Comparison of ENCODE assay signal across 8 cellular contexts in genomic region chr16:424033-424622, GRCh38. TPM values are rescaled to one million over a fixed set of nuclear protein-coding genes. Genes with fewer than 3 reads are reported as not detected.
A peak's percentile ranks its signal among the peaks of the same experiment; 100 is the strongest.
DNase-seq lines count a peak whose midpoint lies in the region; ATAC-seq lines count a peak whose summit lies in the region.

No MANE protein-coding gene starts in this region.

- peak overlapping the region; percentile 99 for H3K4me2 ChIP-seq in BLaER1

- H3K9ac ChIP-seq in BLaER1 (no peak overlapping the region), HUES6 (ENCODE audit: low read length) (no peak overlapping the region)

- H4K20me1 ChIP-seq in BLaER1 = peaks cover 35% of the 10 kb centered on the region

- H3K27me3 ChIP-seq in BLaER1 = peaks cover 20% of the 10 kb centered on the region
- peaks cover 35% of the 10 kb centered on the region for H3K27me3 ChIP-seq in HUES6 (ENCODE audit: control insufficient read depth, insufficient read depth, low read length)

- peak overlapping the region; percentile 66 for H3K4me3 Mint-ChIP-seq in activated naive CD8-positive, alpha-beta T cell treated with anti-CD3 and anti-CD28 coated beads, Interleukin-2, amount 50 U/mL, for 24 hours

- no peak overlapping the region for H3K27ac Mint-ChIP-seq in activated naive CD8-positive, alpha-beta T cell treated with anti-CD3 and anti-CD28 coated beads, Interleukin-2, amount 50 U/mL, for 24 hours

- H3K27me3 Mint-ChIP-seq in activated naive CD8-positive, alpha-beta T cell treated with anti-CD3 and anti-CD28 coated beads, Interleukin-2, amount 50 U/mL, for 24 hours = peaks cover 14% of the 10 kb centered on the region

- H3K36me3 Mint-ChIP-seq in activated naive CD8-positive, alpha-beta T cell treated with anti-CD3 and anti-CD28 coated beads, Interleukin-2, amount 50 U/mL, for 24 hours (ENCODE audit: low read depth) = peaks cover 8% of the 10 kb centered on the region

- H3K9me3 ChIP-seq in BLaER1 (no peaks in the 10 kb centered on the region), HUES6 (ENCODE audit: control insufficient read depth, insufficient read depth, low read depth, low read length) (no peaks in the 10 kb centered on the region)

- H3K4me3 ChIP-seq in BLaER1 (peak overlapping the region; percentile 99), HUES6 (ENCODE audit: low read depth, low read length) (peak overlapping the region; percentile 85)

- no peak for DNase-seq in activated naive CD8-positive, alpha-beta T cell treated with anti-CD3 and anti-CD28 coated beads, Interleukin-2, amount 50 U/mL, for 24 hours
- DNase-seq in Right ventricle myocardium superior = no peak
- peak; percentile 80 for DNase-seq in posterior vena cava (ENCODE audit: low spot score)
- DNase-seq in stimulated activated CD4-positive, alpha-beta T cell treated with anti-CD3 and anti-CD28 coated beads, Interleukin-4, amount 100 ng/mL, for 24 hours = no peak

- peaks cover 27% of the 10 kb centered on the region for H3K4me1 Mint-ChIP-seq in activated naive CD8-positive, alpha-beta T cell treated with anti-CD3 and anti-CD28 coated beads, Interleukin-2, amount 50 U/mL, for 24 hours

- H3K36me3 ChIP-seq in BLaER1 (peaks cover 11% of the 10 kb centered on the region; the same call in 1 of the 2 replicates), HUES6 (ENCODE audit: control insufficient read depth, insufficient read depth, low read length) (no peaks in the 10 kb centered on the region)

- H3K27ac ChIP-seq in BLaER1 = no peak overlapping the region
- no peak overlapping the region for H3K27ac ChIP-seq in HUES6 (ENCODE audit: low read depth, low read length)

- intact Hi-C loops in Right ventricle myocardium superior (cut with DNase I) = loop anchor here (10.0 kb wide), 1 partner anchor 101 kb away; the partner anchor contains the start of gene CAPN15
- intact Hi-C loops in posterior vena cava (cut with DNase I) = no loop called here

- no peaks in the 10 kb centered on the region for H3K9me3 Mint-ChIP-seq in activated naive CD8-positive, alpha-beta T cell treated with anti-CD3 and anti-CD28 coated beads, Interleukin-2, amount 50 U/mL, for 24 hours

- no peak for ATAC-seq in activated naive CD8-positive, alpha-beta T cell treated with anti-CD3 and anti-CD28 coated beads, Interleukin-2, amount 50 U/mL, for 24 hours
- ATAC-seq in Right ventricle myocardium superior (ENCODE audit: poor library complexity) (peak; percentile 83), HG02798 (IDR thresholded peaks at IDR 0.05; ENCODE audit: poor library complexity, unreplicated experiment) (no peak), HG03571 (IDR thresholded peaks at IDR 0.05; ENCODE audit: unreplicated experiment) (no peak)

- peaks cover 38% of the 10 kb centered on the region for H3K4me1 ChIP-seq in BLaER1
- H3K4me1 ChIP-seq in HUES6 (ENCODE audit: control insufficient read depth, insufficient read depth, low read length) = peaks cover 13% of the 10 kb centered on the region

RNA-seq across cellular contexts. Expression of gene RAB11FIP3, which starts 1.3 kb away (rescaled TPM):
- total RNA-seq in Right ventricle myocardium superior (25.4 TPM), posterior vena cava (10 to 100 TPM; 40.1 to 45.2 TPM)

RNA-seq across cellular contexts. Expression of gene DECR2, which starts 22.4 kb away (rescaled TPM):
- total RNA-seq in Right ventricle myocardium superior (9.1 TPM), posterior vena cava (10 to 100 TPM; 11.2 to 12.9 TPM)

RNA-seq across cellular contexts. Expression of gene NME4, which starts 27.1 kb away (rescaled TPM):
- 81.6 TPM for total RNA-seq in Right ventricle myocardium superior
- 100 to 1,000 TPM in 1 of 2 donors, 10 to 100 TPM in 1; 70.7 to 108 TPM for total RNA-seq in posterior vena cava

RNA-seq across cellular contexts. Expression of gene PGAP6, which starts 42.4 kb away (rescaled TPM):
- 28.1 TPM for total RNA-seq in Right ventricle myocardium superior
- total RNA-seq in posterior vena cava = 10 to 100 TPM; 24.7 to 28.9 TPM

RNA-seq across cellular contexts. Expression of gene MRPL28, which starts 53.8 kb away (rescaled TPM):
- 79.6 TPM for total RNA-seq in Right ventricle myocardium superior
- 10 to 100 TPM; 35.7 to 36.0 TPM for total RNA-seq in posterior vena cava
